10 cellular contexts compared by ENCODE assay signal in the genomic region with DNA sequence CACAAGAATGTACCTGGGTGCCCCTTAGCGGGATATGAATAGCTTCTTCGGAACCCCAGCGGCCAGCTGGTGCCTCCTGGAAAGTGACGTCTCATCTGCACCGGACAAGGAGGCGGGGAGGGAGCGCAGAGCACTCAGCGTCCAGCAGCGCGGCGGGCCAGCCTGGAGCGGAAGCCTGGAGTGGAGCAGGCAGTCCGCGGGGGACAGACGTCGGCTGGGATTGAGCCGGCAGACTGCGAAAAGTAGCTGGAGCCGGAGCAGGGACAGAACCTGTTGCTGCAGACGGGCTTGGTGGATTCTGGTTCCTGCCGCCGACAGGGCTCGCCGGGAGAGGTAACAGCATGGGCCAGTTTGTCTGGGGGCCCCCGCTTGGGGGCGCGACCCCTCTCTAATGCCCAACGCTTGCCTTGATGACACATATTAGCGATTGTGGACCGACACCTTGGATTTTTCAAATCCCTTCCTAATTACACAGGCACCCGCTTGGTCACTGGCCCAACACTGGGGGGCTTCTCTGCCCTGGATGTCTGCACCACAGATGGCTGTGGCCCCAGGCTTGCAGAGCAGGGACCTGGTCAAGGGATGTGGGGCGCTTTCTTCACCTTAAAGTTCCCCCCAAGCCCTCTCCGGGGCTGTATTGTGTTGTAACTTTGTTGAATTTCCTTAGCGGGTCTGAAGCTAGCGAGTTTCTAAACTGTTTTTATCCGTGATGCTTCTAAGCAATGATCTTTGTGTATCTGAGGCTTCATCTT. TPM values are rescaled to one million over a fixed set of nuclear protein-coding genes. Genes with fewer than 3 reads are reported as not detected.
DNase-seq lines count a peak whose midpoint lies in the region; ATAC-seq and TF ChIP-seq lines count a peak whose summit lies in the region.
"Had no signal": no experiment of that assay in that cellular context is flagged by ENCODE, and none has a peak within 500 bp of the region (broad histone marks: within the 10 kb centered on the region; RNA-seq: fewer than 3 reads in every experiment).

A gene (plus strand): TSS at position 133 of the 752 bp plus-strand sequence. CDS start 96,592 bp downstream, outside the sequence.

- H3K9me3 Mint-ChIP-seq in endodermal cell: no peaks in the 10 kb centered on the region
- peaks cover 7% of the 10 kb centered on the region for H3K9me3 Mint-ChIP-seq in natural killer cell treated with Interleukin-12 subunit alpha and Interleukin-12 subunit beta and Interleukin-15 and Interleukin-18, amount 100 ng/mL, for 72 hours
- H3K9me3 Mint-ChIP-seq: activated T-helper 17 cell treated with anti-CD3 and anti-CD28 coated beads, Interleukin-2, amount 50 U/mL, for 72 hours had no signal

- no peaks in the 10 kb centered on the region for H3K27me3 ChIP-seq in endodermal cell (ENCODE audit: control insufficient read depth, insufficient read depth, low read length, poor library complexity, severe bottlenecking)
- peaks cover 0 to 3% of the 10 kb centered on the region in 2 donors for H3K27me3 ChIP-seq in right lobe of liver
- peaks cover 0 to 7% of the 10 kb centered on the region in 2 donors for H3K27me3 ChIP-seq in tibial nerve

- peak within 1 kb of the TSS; percentile 68 for H3K4me3 Mint-ChIP-seq in endodermal cell
- H3K4me3 Mint-ChIP-seq in natural killer cell treated with Interleukin-12 subunit alpha and Interleukin-12 subunit beta and Interleukin-15 and Interleukin-18, amount 100 ng/mL, for 72 hours: no peak within 1 kb of the TSS
- H3K4me3 Mint-ChIP-seq: activated T-helper 17 cell treated with anti-CD3 and anti-CD28 coated beads, Interleukin-2, amount 50 U/mL, for 72 hours had no signal

- peak within 1 kb of the TSS; percentile 72 for H3K27ac Mint-ChIP-seq in endodermal cell
- H3K27ac Mint-ChIP-seq in natural killer cell treated with Interleukin-12 subunit alpha and Interleukin-12 subunit beta and Interleukin-15 and Interleukin-18, amount 100 ng/mL, for 72 hours: no peak within 1 kb of the TSS
- H3K27ac Mint-ChIP-seq: activated T-helper 17 cell treated with anti-CD3 and anti-CD28 coated beads, Interleukin-2, amount 50 U/mL, for 72 hours had no signal

- no peaks in the 10 kb centered on the region for H3K27me3 Mint-ChIP-seq in endodermal cell (ENCODE audit: insufficient read depth)
- H3K27me3 Mint-ChIP-seq in natural killer cell treated with Interleukin-12 subunit alpha and Interleukin-12 subunit beta and Interleukin-15 and Interleukin-18, amount 100 ng/mL, for 72 hours: peaks cover 3 to 7% of the 10 kb centered on the region in 2 donors

- H3K4me1 ChIP-seq in endodermal cell (ENCODE audit: control insufficient read depth, insufficient read depth, low read length): no peaks in the 10 kb centered on the region
- H3K4me1 ChIP-seq in right lobe of liver: peaks cover 0 to 8% (median 0%) of the 10 kb centered on the region in 4 donors
- peaks cover 0 to 6% (median 0%) of the 10 kb centered on the region in 4 donors for H3K4me1 ChIP-seq in tibial nerve

- H3K36me3 Mint-ChIP-seq in endodermal cell (ENCODE audit: low read depth): no peaks in the 10 kb centered on the region
- H3K36me3 Mint-ChIP-seq in natural killer cell treated with Interleukin-12 subunit alpha and Interleukin-12 subunit beta and Interleukin-15 and Interleukin-18, amount 100 ng/mL, for 72 hours: no peaks in the 10 kb centered on the region

- H3K4me1 Mint-ChIP-seq in endodermal cell: peaks cover 13% of the 10 kb centered on the region
- no peaks in the 10 kb centered on the region for H3K4me1 Mint-ChIP-seq in natural killer cell treated with Interleukin-12 subunit alpha and Interleukin-12 subunit beta and Interleukin-15 and Interleukin-18, amount 100 ng/mL, for 72 hours (ENCODE audit: low read depth in 2 of 2)
- H3K4me1 Mint-ChIP-seq: activated T-helper 17 cell treated with anti-CD3 and anti-CD28 coated beads, Interleukin-2, amount 50 U/mL, for 72 hours had no signal

- TF ChIP-seq POLR2A in right lobe of liver (IDR thresholded peaks at IDR 0.05): no peak
- TF ChIP-seq POLR2A in tibial nerve (IDR thresholded peaks at IDR 0.05): no peak

- DNase-seq in NCI-H2029 (lab: John Stamatoyannopoulos, UW) (peak; percentile 1), NCI-H2029 treated with DMSO at 0.1 percent for 48 hours (lab: John Stamatoyannopoulos, UW) (no peak), endodermal cell (peak; percentile 92), right lobe of liver (peak; percentile 38 to 58 (median 47)), tibial nerve (ENCODE audit: low spot score in 2 of 2) (no peak), DMS114 treated with DMSO at 0.1 percent for 48 hours (lab: John Stamatoyannopoulos, UW; ENCODE audit: unreplicated experiment) (no peak), dedifferentiated amniotic fluid mesenchymal stem cell (ENCODE audit: extremely low spot score) (no peak)
- DNase-seq in natural killer cell treated with Interleukin-12 subunit alpha and Interleukin-12 subunit beta and Interleukin-15 and Interleukin-18, amount 100 ng/mL, for 72 hours (ENCODE audit: low spot score): no peak

- peak; percentile 70 to 91 (median 80) for ATAC-seq in right lobe of liver
- no peak for ATAC-seq in natural killer cell treated with Interleukin-12 subunit alpha and Interleukin-12 subunit beta and Interleukin-15 and Interleukin-18, amount 100 ng/mL, for 72 hours
- ATAC-seq: activated T-helper 17 cell treated with anti-CD3 and anti-CD28 coated beads, Interleukin-2, amount 50 U/mL, for 72 hours had no signal

- TF ChIP-seq CTCF in endodermal cell (conservative IDR thresholded peaks at IDR 0.05): peak; percentile 44
- no peak for TF ChIP-seq CTCF in right lobe of liver (IDR thresholded peaks at IDR 0.05)
- TF ChIP-seq CTCF in tibial nerve (IDR thresholded peaks at IDR 0.05): no peak

- intact Hi-C loops in right lobe of liver (cut with DNase I): no loop called here

- peak within 1 kb of the TSS; percentile 68 for H3K9ac ChIP-seq in endodermal cell (ENCODE audit: extremely low read depth, low read length, poor library complexity, severe bottlenecking)

- WGBS in endodermal cell (ENCODE audit: insufficient coverage in 1 of 2, insufficient read length in 1 of 2), 2 experiments: 16 to 24% methylated on average over 13 to 36 of the region's 36 CpGs
- 26% methylated on average over 6 of the region's 36 CpGs for WGBS in right lobe of liver (ENCODE audit: insufficient coverage, low coverage, low lambda C conversion rate, missing lambda C conversion rate)
- 17 to 19% methylated on average over 32 to 36 of the region's 36 CpGs for WGBS in tibial nerve, 2 donors

- H3K9me3 ChIP-seq in endodermal cell (ENCODE audit: control insufficient read depth, low read length) (no peaks in the 10 kb centered on the region), right lobe of liver (no peaks in the 10 kb centered on the region), tibial nerve (no peaks in the 10 kb centered on the region)

- H3K27ac ChIP-seq in endodermal cell (ENCODE audit: low read depth, low read length): no peak within 1 kb of the TSS
- no peak within 1 kb of the TSS for H3K27ac ChIP-seq in right lobe of liver
- no peak within 1 kb of the TSS for H3K27ac ChIP-seq in tibial nerve

- H3K4me3 ChIP-seq in endodermal cell (ENCODE audit: low read length) (peak within 1 kb of the TSS; percentile 80), right lobe of liver (peak within 1 kb of the TSS in 1 of 3 donors; percentile 35), tibial nerve (peak within 1 kb of the TSS in 3 of 4 donors; percentile 9 to 36 (median 11))

- no peaks in the 10 kb centered on the region for H3K36me3 ChIP-seq in endodermal cell (ENCODE audit: control insufficient read depth, insufficient read depth, low read length)
- H3K36me3 ChIP-seq in right lobe of liver: no peaks in the 10 kb centered on the region
- H3K36me3 ChIP-seq in tibial nerve: no peaks in the 10 kb centered on the region

- TF ChIP-seq EP300 in tibial nerve (IDR thresholded peaks at IDR 0.05): no peak

RNA-seq across cellular contexts. Expression of the gene that starts here (rescaled TPM):
- total RNA-seq in endodermal cell (1 to 10 TPM in 1 of 2 donors, under 1 TPM in 1; 0.29 to 1.5 TPM), right lobe of liver (not detected), tibial nerve (not detected)
- 1.6 TPM for polyA plus RNA-seq in endodermal cell (2013, experiment 1 of 2)
- polyA plus RNA-seq in endodermal cell (2013, experiment 2 of 2): 0.95 TPM
- total RNA-seq in natural killer cell treated with Interleukin-12 subunit alpha and Interleukin-12 subunit beta and Interleukin-15 and Interleukin-18, amount 100 ng/mL, for 72 hours: not detected
- total RNA-seq: activated T-helper 17 cell treated with anti-CD3 and anti-CD28 coated beads, Interleukin-2, amount 50 U/mL, for 72 hours had no signal
- polyA plus RNA-seq: keratinocyte had no signal

Comparison
In these comparisons a context has a peak if more than half of its experiments do, and no peak if none do; other contexts are left out.
1. DNase-seq: peak in NCI-H2029 (single experiment) and endodermal cell (single experiment); none in NCI-H2029 treated with DMSO at 0.1 percent for 48 hours (single experiment), tibial nerve (0 of 2), DMS114 treated with DMSO at 0.1 percent for 48 hours (single experiment), natural killer cell treated with Interleukin-12 subunit alpha and Interleukin-12 subunit beta and Interleukin-15 and Interleukin-18, amount 100 ng/mL, for 72 hours (single experiment) and dedifferentiated amniotic fluid mesenchymal stem cell (single experiment).
2. Peak in DNase-seq and ATAC-seq in right lobe of liver; RNA of the gene not detected or under 1 TPM.